ENCODE assay signal across 11 cellular contexts in genomic region chr4:54099287-54099958, GRCh38. TPM values are rescaled to one million over a fixed set of nuclear protein-coding genes. Genes with fewer than 3 reads are reported as not detected.
DNase-seq lines count a peak whose midpoint lies in the region; ATAC-seq lines count a peak whose summit lies in the region.
"Had no signal": no experiment of that assay in that cellular context is flagged by ENCODE, and none has a peak within 500 bp of the region (broad histone marks: within the 10 kb centered on the region; RNA-seq: fewer than 3 reads in every experiment).

No MANE protein-coding gene starts in this region.

- H3K9ac ChIP-seq in SK-N-MC (ENCODE audit: insufficient read length) (no peak overlapping the region), skeletal muscle tissue (ENCODE audit: low read depth in 1 of 3, low read length in 3 of 3) (no peak overlapping the region)

- peak overlapping the region; percentile 30; the same call in 1 of the 2 replicates for H3K4me3 ChIP-seq in SK-N-MC
- peak overlapping the region in 2 of 3 donors; percentile 45 to 56 for H3K4me3 ChIP-seq in skeletal muscle tissue (ENCODE audit: low read length in 3 of 3)

- H3K9me3 ChIP-seq in SK-N-MC (ENCODE audit: low read depth, low read length) (no peaks in the 10 kb centered on the region), skeletal muscle tissue (ENCODE audit: control insufficient read depth in 3 of 3, low read length in 3 of 3) (no peaks in the 10 kb centered on the region)

- H3K36me3 ChIP-seq in SK-N-MC (ENCODE audit: insufficient read depth, low read length) (no peaks in the 10 kb centered on the region), skeletal muscle tissue (ENCODE audit: control insufficient read depth in 3 of 3, insufficient read depth in 3 of 3, low read length in 3 of 3) (no peaks in the 10 kb centered on the region)

- DNase-seq in NCI-H2171 treated with DMSO at 0.1 percent for 48 hours (lab: John Stamatoyannopoulos, UW): peak; percentile 15
- no peak for DNase-seq in NCI-H2171 (lab: John Stamatoyannopoulos, UW)
- no peak for DNase-seq in SK-N-MC (ENCODE audit: low read depth, low spot score)
- peak; percentile 91 for DNase-seq in glomerular visceral epithelial cell (ENCODE audit: extremely low spot score)
- DNase-seq in amniotic stem cell (lab: John Stamatoyannopoulos, UW): no peak
- DNase-seq: activated CD4-positive, CD25-positive, alpha-beta regulatory T cell had no signal

- peaks cover 23 to 34% (median 34%) of the 10 kb centered on the region in 3 donors for H3K4me1 ChIP-seq in skeletal muscle tissue (ENCODE audit: control insufficient read depth in 3 of 3, insufficient read depth in 3 of 3, low read length in 3 of 3)

- no peak for ATAC-seq in HG02588 (IDR thresholded peaks at IDR 0.05; ENCODE audit: unreplicated experiment)
- no peak for ATAC-seq in HG03520 (IDR thresholded peaks at IDR 0.05; ENCODE audit: unreplicated experiment)

- H3K27ac ChIP-seq in SK-N-MC: no peak overlapping the region
- H3K27ac ChIP-seq in skeletal muscle tissue (ENCODE audit: low read depth, low read length): no peak overlapping the region
- H3K27ac ChIP-seq: C4-2B had no signal

- H3K27me3 ChIP-seq in skeletal muscle tissue (ENCODE audit: control insufficient read depth in 3 of 3, insufficient read depth in 3 of 3, low read length in 3 of 3): peaks cover 85 to 90% (median 86%) of the 10 kb centered on the region in 3 donors

RNA-seq across cellular contexts. Expression of gene GSX2, which starts 0.5 kb away (rescaled TPM):
- total RNA-seq in skeletal muscle tissue: not detected
- total RNA-seq: liver had no signal

RNA-seq across cellular contexts. Expression of gene CHIC2, which starts 35.0 kb away (rescaled TPM):
- 24.5 TPM for total RNA-seq in skeletal muscle tissue

Comparison
In these comparisons a context has a peak if more than half of its experiments do, and no peak if none do; other contexts are left out.
1. DNase-seq: peak in NCI-H2171 treated with DMSO at 0.1 percent for 48 hours (single experiment) and glomerular visceral epithelial cell (single experiment); none in NCI-H2171 (single experiment), SK-N-MC (single experiment) and amniotic stem cell (single experiment).